ENCODE assay signal across 8 cellular contexts in the genomic region with DNA sequence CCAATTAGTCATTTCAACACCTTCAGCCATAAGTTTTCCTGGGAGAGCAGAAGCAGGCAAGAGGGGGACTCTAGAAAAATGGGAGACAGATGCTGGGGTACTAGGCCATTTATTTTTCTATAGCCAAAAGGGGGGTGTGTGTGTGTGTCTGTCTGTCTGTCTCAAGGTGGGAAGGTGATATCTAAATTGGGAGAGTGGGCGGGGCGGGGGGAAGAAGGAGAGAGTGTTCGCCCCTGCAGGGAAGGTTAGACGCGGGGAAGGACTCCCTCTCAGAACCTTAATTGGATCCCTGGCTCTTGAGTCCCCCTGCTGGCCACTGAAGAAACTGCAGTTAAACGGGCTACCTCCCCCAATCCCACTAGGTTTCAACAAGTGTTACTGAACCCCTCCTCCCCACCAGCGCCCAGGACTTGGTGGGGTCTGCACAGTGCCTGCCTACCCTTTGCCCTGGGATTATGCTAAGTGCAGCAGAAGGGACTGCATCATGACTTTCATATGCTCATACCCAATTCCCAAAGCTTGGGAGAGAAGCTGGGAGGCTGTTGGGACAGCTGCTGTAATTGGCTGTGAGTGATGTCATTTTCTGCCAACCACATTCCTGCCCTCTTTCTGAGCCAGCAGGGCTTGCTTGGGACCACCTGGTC. TPM values are rescaled to one million over a fixed set of nuclear protein-coding genes. Genes with fewer than 3 reads are reported as not detected.
DNase-seq lines count a peak whose midpoint lies in the region; ATAC-seq and TF ChIP-seq lines count a peak whose summit lies in the region.

No MANE protein-coding gene starts in this region.

- no peaks in the 10 kb centered on the region for H3F3A ChIP-seq in SK-N-SH (replicated peaks; ENCODE audit: insufficient read depth)

- no peak for ATAC-seq in GM21528 (IDR thresholded peaks at IDR 0.05; ENCODE audit: low FRiP score, unreplicated experiment)

- H3K9me2 ChIP-seq in SK-N-SH, result no peaks in the 10 kb centered on the region

- peak; percentile 92 for TF ChIP-seq RAD21 in SK-N-SH (IDR thresholded peaks at IDR 0.05; ENCODE audit: low read length)

- DNase-seq in DMS79 (lab: John Stamatoyannopoulos, UW) (peak; percentile 19), Kasumi-1 (lab: John Stamatoyannopoulos, UW) (peak; percentile 69 to 81), SK-N-SH (peak; percentile 92), globus pallidus (ENCODE audit: low spot score) (peak; percentile 69), posterior cingulate gyrus (peak; percentile 57 to 95 (median 87)), ureter (ENCODE audit: low spot score) (peak; percentile 86)
- peak; percentile 57 to 76 (median 66) for DNase-seq in activated naive CD4-positive, alpha-beta T cell (lab: John Stamatoyannopoulos, UW)

- CTCF ChIA-PET in SK-N-SH (lab: Yijun Ruan, JAX), result interaction anchor here (0.6 to 20.7 kb wide), 51 partner anchors 8 to 242 kb away, joined by 3 to 504 read pairs (median 4); a partner anchor contains a TSS

- H3K9ac ChIP-seq in SK-N-SH, result no peak overlapping the region

- no peaks in the 10 kb centered on the region for H3K79me2 ChIP-seq in SK-N-SH (ENCODE audit: insufficient read depth)

- H2AFZ ChIP-seq in SK-N-SH (ENCODE audit: low read depth), result no peak overlapping the region

- H3K36me3 ChIP-seq in SK-N-SH (replicated peaks in 1 of 2; ENCODE audit: control insufficient read depth in 1 of 2, insufficient read depth in 2 of 2, low read length in 1 of 2), result peaks cover 0 to 33% of the 10 kb centered on the region in 2 experiments

- H3K4me1 ChIP-seq in SK-N-SH (ENCODE audit: control insufficient read depth in 1 of 2, insufficient read depth in 2 of 2, low read depth in 1 of 2, low read length in 1 of 2), result peaks cover 0 to 27% of the 10 kb centered on the region in 2 experiments; a peak in 1 of 4 replicates

- no peaks in the 10 kb centered on the region for H3K27me3 ChIP-seq in SK-N-SH (ENCODE audit: insufficient read depth)

- peak overlapping the region in 1 of 2 experiments; percentile 28; a peak in 1 of 4 replicates for H3K4me3 ChIP-seq in SK-N-SH (ENCODE audit: low read depth in 2 of 2, low read length in 1 of 2)

- TF ChIP-seq CTCF in SK-N-SH (IDR thresholded peaks at IDR 0.05), result peak; percentile 89

- no peaks in the 10 kb centered on the region for H4K20me1 ChIP-seq in SK-N-SH (ENCODE audit: insufficient read depth)

- intact Hi-C loops in posterior cingulate gyrus (cut with DNase I), result loop anchor here (1.0 to 5.0 kb wide), 4 partner anchors 45 to 223 kb away; a partner anchor contains a TSS

- WGBS in SK-N-SH (ENCODE audit: low lambda C conversion rate), result 11% methylated on average over 6 of the region's 7 CpGs

- no peak overlapping the region for H3K4me2 ChIP-seq in SK-N-SH

- H3K9me3 ChIP-seq in SK-N-SH, result no peaks in the 10 kb centered on the region

- no peak for TF ChIP-seq EP300 in SK-N-SH (IDR thresholded peaks at IDR 0.05; ENCODE audit: borderline replicate concordance in 1 of 2, low read depth in 1 of 2, low read length in 1 of 2)

- no peak overlapping the region for H3K27ac ChIP-seq in SK-N-SH (ENCODE audit: low read depth in 2 of 2, low read length in 1 of 2)

- POLR2A ChIA-PET in SK-N-SH (lab: Yijun Ruan, JAX), result no interaction called here

TF ChIP-seq in SK-N-SH, 30 proteins besides CTCF, POLR2A, EP300 and RAD21:
- TF ChIP-seq RCOR1 (IDR thresholded peaks at IDR 0.05; ENCODE audit: low read length) (no peak), SMC3 (IDR thresholded peaks at IDR 0.05; ENCODE audit: low read depth, low read length) (peak; percentile 92), GATA2 (CRISPR knock-in tag; IDR thresholded peaks at IDR 0.05) (no peak), MEF2A (IDR thresholded peaks at IDR 0.05; ENCODE audit: borderline replicate concordance, low read depth) (no peak)
- TF ChIP-seq, protein P1, sequence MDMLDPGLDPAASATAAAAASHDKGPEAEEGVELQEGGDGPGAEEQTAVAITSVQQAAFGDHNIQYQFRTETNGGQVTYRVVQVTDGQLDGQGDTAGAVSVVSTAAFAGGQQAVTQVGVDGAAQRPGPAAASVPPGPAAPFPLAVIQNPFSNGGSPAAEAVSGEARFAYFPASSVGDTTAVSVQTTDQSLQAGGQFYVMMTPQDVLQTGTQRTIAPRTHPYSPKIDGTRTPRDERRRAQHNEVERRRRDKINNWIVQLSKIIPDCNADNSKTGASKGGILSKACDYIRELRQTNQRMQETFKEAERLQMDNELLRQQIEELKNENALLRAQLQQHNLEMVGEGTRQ (IDR thresholded peaks at IDR 0.05; ENCODE audit: borderline replicate concordance, low read depth, low read length), result no peak

RNA-seq across cellular contexts. Expression of a gene that starts 45.8 kb away (rescaled TPM):
- polyA plus RNA-seq in SK-N-SH (2012; rRNA removed), result 2.5 and 7.3 TPM in 2 replicates
- 3.3 and 6.1 TPM in 2 replicates for polyA plus RNA-seq in SK-N-SH (2012; cell fraction: cytosol; rRNA removed)
- polyA plus RNA-seq in SK-N-SH (2012; cell fraction: nucleus; rRNA removed), result 10.6 and 13.5 TPM in 2 replicates
- 25.1 TPM for total RNA-seq in ureter

RNA-seq across cellular contexts. Expression of a gene that starts 46.3 kb away (rescaled TPM):
- polyA plus RNA-seq in SK-N-SH (2012; rRNA removed), result 6.3 and 7.0 TPM in 2 replicates
- 3.2 and 6.5 TPM in 2 replicates for polyA plus RNA-seq in SK-N-SH (2012; cell fraction: cytosol; rRNA removed)
- 3.1 and 6.3 TPM in 2 replicates for polyA plus RNA-seq in SK-N-SH (2012; cell fraction: nucleus; rRNA removed)
- total RNA-seq in ureter, result 36.7 TPM

Comparison
In these comparisons a context has a peak if more than half of its experiments do, and no peak if none do; other contexts are left out.
1. DNase-seq: peak in every context shown above with its lines; median percentile 92 in SK-N-SH; 87 in posterior cingulate gyrus; 86 in ureter; 75 in Kasumi-1; 69 in globus pallidus; 66 in activated naive CD4-positive, alpha-beta T cell; 19 in DMS79.